In the genomic region with DNA sequence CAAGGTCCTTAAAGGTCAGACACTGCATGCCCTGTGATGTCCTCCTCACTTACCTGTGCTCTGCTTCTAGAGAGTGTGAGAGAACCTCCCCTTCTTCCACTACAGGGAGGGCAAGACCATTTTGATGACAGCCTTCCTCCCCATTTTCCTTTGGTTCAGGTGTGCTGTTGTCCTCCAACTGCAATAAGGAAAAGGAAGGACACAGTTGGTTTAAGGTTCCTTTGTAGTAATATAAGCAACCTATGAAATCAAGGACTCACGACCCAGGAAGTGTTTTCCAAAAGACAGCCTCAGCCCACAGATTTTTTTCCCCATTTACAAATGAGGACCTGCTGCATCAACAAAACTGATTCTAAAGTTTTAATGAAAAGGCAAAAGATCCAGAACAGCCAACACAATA, we compare ENCODE assay signal across 17 cellular contexts.
"Had no signal": no experiment of that assay in that cellular context is flagged by ENCODE, and none has a peak within 500 bp of the region (broad histone marks: within the 10 kb centered on the region; RNA-seq: fewer than 3 reads in every experiment).

No MANE protein-coding gene starts in this region.

- H3K4me3 Mint-ChIP-seq: brain, mesothelial cell of epicardium, neural progenitor cell had no signal

- H3K27me3 Mint-ChIP-seq: brain had no signal

- H3K27me3 ChIP-seq: foreskin keratinocyte, heart right ventricle, neural progenitor cell, ovary, thyroid gland had no signal

- ATAC-seq: activated CD4-positive, CD25-positive, alpha-beta regulatory T cell treated with anti-CD3 and anti-CD28 coated beads, Interleukin-2, amount 50 U/mL, for 24 hours; foreskin keratinocyte; heart right ventricle; left cardiac atrium; sciatic nerve had no signal

- H3K36me3 ChIP-seq: ovary had no signal

- H3K9me3 Mint-ChIP-seq: brain, mesothelial cell of epicardium, neural progenitor cell had no signal

- DNase-seq: amniotic stem cell; central memory CD4-positive, alpha-beta T cell; effector CD4-positive, alpha-beta T cell; foreskin keratinocyte; heart right ventricle; left cardiac atrium; ovary; T-helper 9 cell; thyroid gland had no signal

- H3K4me1 ChIP-seq: foreskin keratinocyte, neural progenitor cell had no signal

- H3K4me1 Mint-ChIP-seq: brain, mesothelial cell of epicardium, neural progenitor cell had no signal

- H3K9me3 ChIP-seq: heart right ventricle, ovary, thyroid gland had no signal

- H3K27ac Mint-ChIP-seq: brain, mesothelial cell of epicardium, neural progenitor cell had no signal

- H3K27ac ChIP-seq: coronary artery, foreskin keratinocyte, heart right ventricle, neural progenitor cell, ovary, SK-N-MC had no signal

- H3K4me3 ChIP-seq: coronary artery, heart right ventricle, lung, neural progenitor cell, ovary, SK-N-MC, thyroid gland had no signal
